Comparison of ENCODE assay signal across 2 cellular contexts in genomic region chr3:151009430-151009829, GRCh38.
A peak's percentile ranks its signal among the peaks of the same experiment; 100 is the strongest.
TF ChIP-seq lines count a peak whose summit lies in the region.

No MANE protein-coding gene starts in this region.

TF ChIP-seq in HepG2, 621 proteins besides CTCF, POLR2A, EP300 and RAD21 (continues in another document):
- TF ChIP-seq NFATC3 (CRISPR knock-in tag; IDR thresholded peaks at IDR 0.05) (no peak), POGZ (CRISPR knock-in tag; IDR thresholded peaks at IDR 0.05) (no peak), SOX6 (IDR thresholded peaks at IDR 0.05) (no peak), SOX6 (CRISPR knock-in tag; IDR thresholded peaks at IDR 0.05) (peak; percentile 37; the same call in 1 of the 2 replicates), ZNF773 (CRISPR knock-in tag; IDR thresholded peaks at IDR 0.05; ENCODE audit: borderline replicate concordance) (no peak), ZNF546 (CRISPR knock-in tag; conservative IDR thresholded peaks at IDR 0.05) (no peak), ZNF713 (CRISPR knock-in tag; IDR thresholded peaks at IDR 0.05) (no peak), PLRG1 (conservative IDR thresholded peaks at IDR 0.05) (no peak), ZSCAN31 (CRISPR knock-in tag; IDR thresholded peaks at IDR 0.05; ENCODE audit: low read depth) (no peak), PBX3 (CRISPR knock-in tag; IDR thresholded peaks at IDR 0.05; ENCODE audit: borderline replicate concordance) (no peak), PRMT3 (CRISPR knock-in tag; IDR thresholded peaks at IDR 0.05; ENCODE audit: borderline replicate concordance, low read depth) (no peak), ZBTB34 (CRISPR knock-in tag; IDR thresholded peaks at IDR 0.05) (no peak), BATF2 (CRISPR knock-in tag; IDR thresholded peaks at IDR 0.05) (no peak), ATF4 (CRISPR knock-in tag; IDR thresholded peaks at IDR 0.05) (peak in 1 of 2 experiments; percentile 86; a peak in 2 of 4 replicates), ZNF841 (CRISPR knock-in tag; IDR thresholded peaks at IDR 0.05; ENCODE audit: borderline replicate concordance) (no peak), AGO1 (IDR thresholded peaks at IDR 0.05; ENCODE audit: low read depth, low read length, poor library complexity, severe bottlenecking) (no peak), SOX13 (IDR thresholded peaks at IDR 0.05) (no peak), SOX13 (CRISPR knock-in tag; conservative IDR thresholded peaks at IDR 0.05 in 1 of 2, IDR thresholded peaks at IDR 0.05 in 1 of 2) (peak in 1 of 2 experiments; percentile 57; a peak in 2 of 4 replicates), NR2C2 (CRISPR knock-in tag; IDR thresholded peaks at IDR 0.05; ENCODE audit: borderline replicate concordance) (peak; percentile 71; the same call in 1 of the 2 replicates), ZBTB46 (CRISPR knock-in tag; IDR thresholded peaks at IDR 0.05; ENCODE audit: borderline replicate concordance) (no peak), ZNF772 (CRISPR knock-in tag; IDR thresholded peaks at IDR 0.05) (no peak), SOX5 (CRISPR knock-in tag; IDR thresholded peaks at IDR 0.05; ENCODE audit: borderline replicate concordance) (peak; percentile 27; the same call in 1 of the 2 replicates), BHLHE40 (IDR thresholded peaks at IDR 0.05; ENCODE audit: low read length) (no peak), ZNF709 (CRISPR knock-in tag; IDR thresholded peaks at IDR 0.05) (no peak), SRY (CRISPR knock-in tag; IDR thresholded peaks at IDR 0.05) (no peak)

TF ChIP-seq in K562, 482 proteins besides CTCF, POLR2A, EP300 and RAD21 (continues in another document):
- peak; percentile 55 to 78; a peak in 2 of 4 replicates for TF ChIP-seq TRIM24 (IDR thresholded peaks at IDR 0.05)
- no peak for TF ChIP-seq GABPA (tag; conservative IDR thresholded peaks at IDR 0.05; ENCODE audit: low read depth)
- no peak for TF ChIP-seq ZC3H11A (IDR thresholded peaks at IDR 0.05; ENCODE audit: low read depth, low read length)
- no peak for TF ChIP-seq RUNX1 (IDR thresholded peaks at IDR 0.05; ENCODE audit: low read depth)
- TF ChIP-seq ZNF583 (CRISPR knock-in tag; IDR thresholded peaks at IDR 0.05), result no peak
- TF ChIP-seq CEBPG (CRISPR knock-in tag; IDR thresholded peaks at IDR 0.05), result no peak
- peak; percentile 33 to 79; a peak in 2 of 4 replicates for TF ChIP-seq CEBPG (tag; conservative IDR thresholded peaks at IDR 0.05 in 1 of 2, IDR thresholded peaks at IDR 0.05 in 1 of 2)
- TF ChIP-seq PHB2 (IDR thresholded peaks at IDR 0.05; ENCODE audit: low read depth), result no peak
- TF ChIP-seq ZNF316 (IDR thresholded peaks at IDR 0.05), result no peak
- TF ChIP-seq NBN (IDR thresholded peaks at IDR 0.05; ENCODE audit: low read depth), result no peak
- TF ChIP-seq ZHX1 (conservative IDR thresholded peaks at IDR 0.05; ENCODE audit: low read length), result no peak
- no peak for TF ChIP-seq CBFA2T3 (IDR thresholded peaks at IDR 0.05)
- TF ChIP-seq NR2C2 (CRISPR knock-in tag; IDR thresholded peaks at IDR 0.05), result no peak
- TF ChIP-seq NR2C2 (tag; IDR thresholded peaks at IDR 0.05), result peak; percentile 56; the same call in 1 of the 2 replicates
- no peak for TF ChIP-seq ZFP30 (CRISPR knock-in tag; IDR thresholded peaks at IDR 0.05; ENCODE audit: borderline replicate concordance)
- no peak for TF ChIP-seq FOXA3 (CRISPR knock-in tag; conservative IDR thresholded peaks at IDR 0.05 in 1 of 2, IDR thresholded peaks at IDR 0.05 in 1 of 2)
- 0 out of 2 replicates have a peak, but pooled peaks have one; percentile 25 for TF ChIP-seq MGA (IDR thresholded peaks at IDR 0.05)
- no peak for TF ChIP-seq CHD2 (IDR thresholded peaks at IDR 0.05; ENCODE audit: low read depth, low read length)
- no peak for TF ChIP-seq CEBPZ (IDR thresholded peaks at IDR 0.05; ENCODE audit: borderline replicate concordance, low read depth, low read length)
- no peak for TF ChIP-seq POLR2AphosphoS5 (IDR thresholded peaks at IDR 0.05; ENCODE audit: control insufficient read depth, insufficient read depth, low read depth, low read length)
- no peak for TF ChIP-seq ZNF512 (tag; IDR thresholded peaks at IDR 0.05)
- no peak for TF ChIP-seq CLOCK (CRISPR knock-in tag; IDR thresholded peaks at IDR 0.05; ENCODE audit: borderline replicate concordance)
